In the genomic region with DNA sequence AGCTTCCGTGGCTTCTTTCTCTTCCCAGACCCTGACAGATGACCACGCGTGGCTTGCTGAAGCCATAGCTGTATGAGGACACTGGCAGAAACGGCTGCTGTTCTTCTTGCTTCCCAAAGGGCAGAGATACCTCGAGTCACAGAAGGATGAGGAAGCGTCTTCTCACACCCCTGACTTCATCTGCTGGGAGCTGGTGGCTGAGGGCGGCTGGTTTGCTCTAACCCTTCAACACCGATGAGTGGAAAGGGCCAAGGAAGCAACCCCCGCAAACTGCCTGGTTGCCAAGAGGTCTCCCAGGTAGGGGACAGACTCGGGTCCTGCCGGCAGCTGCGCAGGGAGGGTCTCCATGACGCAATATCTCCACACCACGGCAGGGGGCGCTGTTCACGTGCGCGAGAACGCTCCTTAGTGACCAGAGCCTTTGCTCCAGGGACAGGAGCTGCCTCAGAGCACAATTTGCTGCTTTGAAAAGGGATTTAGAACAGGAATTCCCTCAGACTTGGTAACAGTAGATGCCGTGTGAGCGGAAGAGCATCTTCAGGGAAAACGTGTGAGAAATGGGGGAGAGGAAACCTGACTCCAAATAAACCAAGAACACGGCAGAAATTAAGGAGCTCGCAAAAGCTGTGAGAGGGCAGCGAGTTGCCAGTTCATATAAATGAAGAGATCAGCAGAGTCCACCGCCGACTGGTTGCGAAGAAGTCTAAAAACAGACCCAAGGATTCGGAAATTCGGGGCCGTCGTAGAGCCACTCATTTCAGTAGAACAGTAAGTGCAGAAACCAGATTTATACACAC, we compare ENCODE assay signal across 1 cellular context.
TF ChIP-seq lines count a peak whose summit lies in the region.

No MANE protein-coding gene starts in this region.

TF ChIP-seq in HepG2, 621 proteins besides CTCF, POLR2A, EP300 and RAD21 (continued from another document and continues in another):
- TF ChIP-seq CEBPB (IDR thresholded peaks at IDR 0.05; ENCODE audit: borderline replicate concordance, low read depth, low read length) (peak; percentile 98), FOXC1 (CRISPR knock-in tag; IDR thresholded peaks at IDR 0.05; ENCODE audit: borderline replicate concordance) (0 out of 2 replicates have a peak, but pooled peaks have one; percentile 50), ZNF124 (CRISPR knock-in tag; IDR thresholded peaks at IDR 0.05) (peak; percentile 78; the same call in 1 of the 2 replicates), ZNF788 (CRISPR knock-in tag; IDR thresholded peaks at IDR 0.05; ENCODE audit: borderline replicate concordance) (peak; percentile 18; the same call in 1 of the 2 replicates), ZNF782 (CRISPR knock-in tag; IDR thresholded peaks at IDR 0.05; ENCODE audit: borderline replicate concordance) (peak; percentile 53; the same call in 1 of the 2 replicates), SYNCRIP (IDR thresholded peaks at IDR 0.05; ENCODE audit: insufficient read depth, low read depth, low read length) (no peak), KDM3A (CRISPR knock-in tag; IDR thresholded peaks at IDR 0.05; ENCODE audit: low read depth) (0 out of 2 replicates have a peak, but pooled peaks have one; percentile 61), HNF4G (IDR thresholded peaks at IDR 0.05; ENCODE audit: borderline replicate concordance, low read depth, low read length) (no peak), HNF4G (CRISPR knock-in tag; IDR thresholded peaks at IDR 0.05; ENCODE audit: borderline replicate concordance, low read depth) (no peak), ZNF205 (CRISPR knock-in tag; IDR thresholded peaks at IDR 0.05) (0 out of 2 replicates have a peak, but pooled peaks have one; percentile 40), DNMT3B (CRISPR knock-in tag; conservative IDR thresholded peaks at IDR 0.05) (0 out of 2 replicates have a peak, but pooled peaks have one; percentile 38), KAT8 (CRISPR knock-in tag; IDR thresholded peaks at IDR 0.05) (peak; percentile 22; the same call in 1 of the 2 replicates), BORCS8-MEF2B (CRISPR knock-in tag; IDR thresholded peaks at IDR 0.05) (0 out of 2 replicates have a peak, but pooled peaks have one; percentile 51), ZNF768 (CRISPR knock-in tag; IDR thresholded peaks at IDR 0.05) (peak; percentile 70; the same call in 1 of the 2 replicates), PCBP1 (IDR thresholded peaks at IDR 0.05; ENCODE audit: borderline replicate concordance, low read depth, low read length) (no peak), JUND (CRISPR knock-in tag; IDR thresholded peaks at IDR 0.05) (0 out of 2 replicates have a peak, but pooled peaks have one; percentile 46), SP1 (IDR thresholded peaks at IDR 0.05) (no peak), SP1 (CRISPR knock-in tag; IDR thresholded peaks at IDR 0.05) (peak; percentile 45; the same call in 1 of the 2 replicates), ZNF891 (CRISPR knock-in tag; IDR thresholded peaks at IDR 0.05) (peak; percentile 76; the same call in 1 of the 2 replicates), ZNF766 (CRISPR knock-in tag; IDR thresholded peaks at IDR 0.05; ENCODE audit: borderline replicate concordance) (no peak), SSRP1 (CRISPR knock-in tag; IDR thresholded peaks at IDR 0.05) (peak; percentile 91), NR2F6 (IDR thresholded peaks at IDR 0.05) (no peak), NR2F6 (CRISPR knock-in tag; IDR thresholded peaks at IDR 0.05) (peak; percentile 20; the same call in 1 of the 2 replicates)
- TF ChIP-seq, protein P1, sequence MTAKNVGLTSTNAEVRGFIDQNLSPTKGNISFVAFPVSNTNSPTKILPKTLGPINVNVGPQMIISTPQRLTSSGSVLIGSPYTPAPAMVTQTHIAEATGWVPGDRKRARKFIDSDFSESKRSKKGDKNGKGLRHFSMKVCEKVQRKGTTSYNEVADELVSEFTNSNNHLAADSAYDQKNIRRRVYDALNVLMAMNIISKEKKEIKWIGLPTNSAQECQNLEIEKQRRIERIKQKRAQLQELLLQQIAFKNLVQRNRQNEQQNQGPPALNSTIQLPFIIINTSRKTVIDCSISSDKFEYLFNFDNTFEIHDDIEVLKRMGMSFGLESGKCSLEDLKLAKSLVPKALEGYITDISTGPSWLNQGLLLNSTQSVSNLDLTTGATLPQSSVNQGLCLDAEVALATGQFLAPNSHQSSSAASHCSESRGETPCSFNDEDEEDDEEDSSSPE (CRISPR knock-in tag; IDR thresholded peaks at IDR 0.05): no peak; the same call in 1 of the 2 replicates
- TF ChIP-seq, protein P2, sequence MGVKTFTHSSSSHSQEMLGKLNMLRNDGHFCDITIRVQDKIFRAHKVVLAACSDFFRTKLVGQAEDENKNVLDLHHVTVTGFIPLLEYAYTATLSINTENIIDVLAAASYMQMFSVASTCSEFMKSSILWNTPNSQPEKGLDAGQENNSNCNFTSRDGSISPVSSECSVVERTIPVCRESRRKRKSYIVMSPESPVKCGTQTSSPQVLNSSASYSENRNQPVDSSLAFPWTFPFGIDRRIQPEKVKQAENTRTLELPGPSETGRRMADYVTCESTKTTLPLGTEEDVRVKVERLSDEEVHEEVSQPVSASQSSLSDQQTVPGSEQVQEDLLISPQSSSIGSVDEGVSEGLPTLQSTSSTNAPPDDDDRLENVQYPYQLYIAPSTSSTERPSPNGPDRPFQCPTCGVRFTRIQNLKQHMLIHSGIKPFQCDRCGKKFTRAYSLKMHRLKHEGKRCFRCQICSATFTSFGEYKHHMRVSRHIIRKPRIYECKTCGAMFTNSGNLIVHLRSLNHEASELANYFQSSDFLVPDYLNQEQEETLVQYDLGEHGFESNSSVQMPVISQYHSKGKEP (CRISPR knock-in tag; IDR thresholded peaks at IDR 0.05): no peak
- TF ChIP-seq, protein P3, sequence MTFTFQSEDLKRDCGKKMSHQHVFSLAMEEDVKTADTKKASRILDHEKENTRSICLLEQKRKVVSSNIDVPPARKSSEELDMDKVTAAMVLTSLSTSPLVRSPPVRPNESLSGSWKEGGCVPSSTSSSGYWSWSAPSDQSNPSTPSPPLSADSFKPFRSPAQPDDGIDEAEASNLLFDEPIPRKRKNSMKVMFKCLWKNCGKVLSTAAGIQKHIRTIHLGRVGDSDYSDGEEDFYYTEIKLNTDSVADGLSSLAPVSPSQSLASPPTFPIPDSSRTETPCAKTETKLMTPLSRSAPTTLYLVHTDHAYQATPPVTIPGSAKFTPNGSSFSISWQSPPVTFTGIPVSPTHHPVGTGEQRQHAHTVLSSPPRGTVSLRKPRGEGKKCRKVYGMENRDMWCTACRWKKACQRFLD (CRISPR knock-in tag; IDR thresholded peaks at IDR 0.05; ENCODE audit: borderline replicate concordance): peak; percentile 60; the same call in 1 of the 2 replicates
- TF ChIP-seq, protein P4, sequence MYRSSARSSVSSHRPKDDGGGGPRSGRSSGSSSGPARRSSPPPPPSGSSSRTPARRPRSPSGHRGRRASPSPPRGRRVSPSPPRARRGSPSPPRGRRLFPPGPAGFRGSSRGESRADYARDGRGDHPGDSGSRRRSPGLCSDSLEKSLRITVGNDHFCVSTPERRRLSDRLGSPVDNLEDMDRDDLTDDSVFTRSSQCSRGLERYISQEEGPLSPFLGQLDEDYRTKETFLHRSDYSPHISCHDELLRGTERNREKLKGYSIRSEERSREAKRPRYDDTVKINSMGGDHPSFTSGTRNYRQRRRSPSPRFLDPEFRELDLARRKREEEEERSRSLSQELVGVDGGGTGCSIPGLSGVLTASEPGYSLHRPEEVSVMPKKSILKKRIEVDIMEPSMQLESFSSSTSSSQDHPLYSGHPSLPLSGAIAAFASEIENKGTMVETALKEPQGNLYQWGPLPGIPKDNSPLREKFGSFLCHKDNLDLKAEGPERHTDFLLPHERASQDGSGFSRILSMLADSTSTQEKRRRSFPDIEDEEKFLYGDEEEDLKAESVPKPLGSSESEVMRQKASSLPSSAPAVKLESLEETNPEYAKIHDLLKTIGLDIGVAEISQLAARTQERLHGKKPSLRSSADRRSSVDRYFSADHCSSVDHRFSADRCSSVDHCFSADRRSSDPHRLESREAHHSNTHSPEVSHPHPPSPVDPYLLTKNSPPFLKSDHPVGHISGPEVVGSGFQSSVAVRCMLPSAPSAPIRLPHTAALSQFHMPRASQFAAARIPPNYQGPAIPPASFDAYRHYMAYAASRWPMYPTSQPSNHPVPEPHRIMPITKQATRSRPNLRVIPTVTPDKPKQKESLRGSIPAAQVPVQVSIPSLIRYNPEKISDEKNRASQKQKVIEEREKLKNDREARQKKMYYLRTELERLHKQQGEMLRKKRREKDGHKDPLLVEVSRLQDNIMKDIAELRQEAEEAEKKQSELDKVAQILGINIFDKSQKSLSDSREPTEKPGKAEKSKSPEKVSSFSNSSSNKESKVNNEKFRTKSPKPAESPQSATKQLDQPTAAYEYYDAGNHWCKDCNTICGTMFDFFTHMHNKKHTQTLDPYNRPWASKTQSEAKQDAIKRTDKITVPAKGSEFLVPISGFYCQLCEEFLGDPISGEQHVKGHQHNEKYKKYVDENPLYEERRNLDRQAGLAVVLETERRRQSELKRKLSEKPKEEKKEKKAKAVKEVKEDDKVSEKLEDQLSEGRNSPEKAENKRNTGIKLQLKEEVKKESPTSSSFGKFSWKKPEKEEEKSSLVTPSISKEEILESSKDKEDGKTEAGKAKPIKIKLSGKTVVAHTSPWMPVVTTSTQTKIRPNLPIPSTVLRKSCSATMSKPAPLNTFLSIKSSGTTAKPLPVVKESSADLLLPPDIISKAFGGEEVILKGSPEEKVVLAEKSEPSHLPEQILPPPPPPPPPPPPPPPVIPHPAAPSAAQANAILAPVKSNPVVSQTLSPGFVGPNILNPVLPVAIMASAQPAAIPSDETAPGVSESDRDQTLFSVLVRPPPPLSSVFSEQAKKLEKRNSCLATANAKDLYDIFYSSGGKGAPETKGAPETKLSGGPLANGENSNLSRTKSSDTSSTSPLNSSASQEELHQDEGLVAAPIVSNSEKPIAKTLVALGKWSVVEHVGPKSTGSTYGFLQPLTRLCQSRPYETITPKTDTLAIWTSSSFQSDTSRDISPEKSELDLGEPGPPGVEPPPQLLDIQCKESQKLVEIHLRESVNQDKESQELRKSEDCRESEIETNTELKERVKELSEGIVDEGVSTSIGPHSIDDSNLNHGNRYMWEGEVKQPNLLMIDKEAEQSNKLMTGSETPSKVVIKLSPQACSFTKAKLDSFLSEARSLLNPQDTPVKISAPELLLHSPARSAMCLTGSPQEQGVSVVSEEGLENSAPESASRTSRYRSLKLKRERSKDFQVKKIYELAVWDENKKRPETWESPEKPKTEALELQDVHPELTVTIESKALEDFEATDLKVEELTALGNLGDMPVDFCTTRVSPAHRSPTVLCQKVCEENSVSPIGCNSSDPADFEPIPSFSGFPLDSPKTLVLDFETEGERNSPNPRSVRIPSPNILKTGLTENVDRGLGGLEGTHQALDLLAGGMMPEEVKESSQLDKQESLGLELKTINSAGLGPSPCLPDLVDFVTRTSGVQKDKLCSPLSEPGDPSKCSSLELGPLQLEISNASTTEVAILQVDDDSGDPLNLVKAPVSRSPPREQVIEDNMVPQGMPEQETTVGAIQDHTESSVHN (CRISPR knock-in tag; IDR thresholded peaks at IDR 0.05): peak; percentile 75; the same call in 1 of the 2 replicates
- TF ChIP-seq, protein P5, sequence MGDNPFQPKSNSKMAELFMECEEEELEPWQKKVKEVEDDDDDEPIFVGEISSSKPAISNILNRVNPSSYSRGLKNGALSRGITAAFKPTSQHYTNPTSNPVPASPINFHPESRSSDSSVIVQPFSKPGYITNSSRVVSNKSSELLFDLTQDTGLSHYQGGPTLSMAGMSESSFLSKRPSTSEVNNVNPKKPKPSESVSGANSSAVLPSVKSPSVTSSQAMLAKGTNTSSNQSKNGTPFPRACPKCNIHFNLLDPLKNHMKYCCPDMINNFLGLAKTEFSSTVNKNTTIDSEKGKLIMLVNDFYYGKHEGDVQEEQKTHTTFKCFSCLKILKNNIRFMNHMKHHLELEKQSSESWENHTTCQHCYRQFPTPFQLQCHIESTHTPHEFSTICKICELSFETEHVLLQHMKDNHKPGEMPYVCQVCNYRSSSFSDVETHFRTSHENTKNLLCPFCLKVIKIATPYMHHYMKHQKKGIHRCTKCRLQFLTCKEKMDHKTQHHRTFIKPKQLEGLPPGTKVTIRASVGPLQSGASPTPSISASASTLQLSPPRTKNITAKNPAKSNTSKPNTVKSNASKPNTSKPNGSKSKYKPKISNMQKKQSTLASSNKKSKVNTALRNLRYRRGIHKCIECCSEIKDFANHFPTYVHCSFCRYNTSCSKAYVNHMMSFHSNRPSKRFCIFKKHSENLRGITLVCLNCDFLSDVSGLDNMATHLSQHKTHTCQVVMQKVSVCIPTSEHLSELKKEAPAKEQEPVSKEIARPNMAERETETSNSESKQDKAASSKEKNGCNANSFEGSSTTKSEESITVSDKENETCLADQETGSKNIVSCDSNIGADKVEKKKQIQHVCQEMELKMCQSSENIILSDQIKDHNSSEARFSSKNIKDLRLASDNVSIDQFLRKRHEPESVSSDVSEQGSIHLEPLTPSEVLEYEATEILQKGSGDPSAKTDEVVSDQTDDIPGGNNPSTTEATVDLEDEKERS (CRISPR knock-in tag; IDR thresholded peaks at IDR 0.05): peak; percentile 13; the same call in 1 of the 2 replicates
- TF ChIP-seq, protein P6, sequence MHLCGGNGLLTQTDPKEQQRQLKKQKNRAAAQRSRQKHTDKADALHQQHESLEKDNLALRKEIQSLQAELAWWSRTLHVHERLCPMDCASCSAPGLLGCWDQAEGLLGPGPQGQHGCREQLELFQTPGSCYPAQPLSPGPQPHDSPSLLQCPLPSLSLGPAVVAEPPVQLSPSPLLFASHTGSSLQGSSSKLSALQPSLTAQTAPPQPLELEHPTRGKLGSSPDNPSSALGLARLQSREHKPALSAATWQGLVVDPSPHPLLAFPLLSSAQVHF (CRISPR knock-in tag; IDR thresholded peaks at IDR 0.05): peak; percentile 59; the same call in 1 of the 2 replicates
- TF ChIP-seq, protein P7, sequence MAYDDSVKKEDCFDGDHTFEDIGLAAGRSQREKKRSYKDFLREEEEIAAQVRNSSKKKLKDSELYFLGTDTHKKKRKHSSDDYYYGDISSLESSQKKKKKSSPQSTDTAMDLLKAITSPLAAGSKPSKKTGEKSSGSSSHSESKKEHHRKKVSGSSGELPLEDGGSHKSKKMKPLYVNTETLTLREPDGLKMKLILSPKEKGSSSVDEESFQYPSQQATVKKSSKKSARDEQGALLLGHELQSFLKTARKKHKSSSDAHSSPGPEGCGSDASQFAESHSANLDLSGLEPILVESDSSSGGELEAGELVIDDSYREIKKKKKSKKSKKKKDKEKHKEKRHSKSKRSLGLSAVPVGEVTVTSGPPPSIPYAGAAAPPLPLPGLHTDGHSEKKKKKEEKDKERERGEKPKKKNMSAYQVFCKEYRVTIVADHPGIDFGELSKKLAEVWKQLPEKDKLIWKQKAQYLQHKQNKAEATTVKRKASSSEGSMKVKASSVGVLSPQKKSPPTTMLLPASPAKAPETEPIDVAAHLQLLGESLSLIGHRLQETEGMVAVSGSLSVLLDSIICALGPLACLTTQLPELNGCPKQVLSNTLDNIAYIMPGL (CRISPR knock-in tag; IDR thresholded peaks at IDR 0.05; ENCODE audit: borderline replicate concordance in 1 of 2, low read depth in 1 of 2): peak; percentile 75 to 87
- TF ChIP-seq, protein P8, sequence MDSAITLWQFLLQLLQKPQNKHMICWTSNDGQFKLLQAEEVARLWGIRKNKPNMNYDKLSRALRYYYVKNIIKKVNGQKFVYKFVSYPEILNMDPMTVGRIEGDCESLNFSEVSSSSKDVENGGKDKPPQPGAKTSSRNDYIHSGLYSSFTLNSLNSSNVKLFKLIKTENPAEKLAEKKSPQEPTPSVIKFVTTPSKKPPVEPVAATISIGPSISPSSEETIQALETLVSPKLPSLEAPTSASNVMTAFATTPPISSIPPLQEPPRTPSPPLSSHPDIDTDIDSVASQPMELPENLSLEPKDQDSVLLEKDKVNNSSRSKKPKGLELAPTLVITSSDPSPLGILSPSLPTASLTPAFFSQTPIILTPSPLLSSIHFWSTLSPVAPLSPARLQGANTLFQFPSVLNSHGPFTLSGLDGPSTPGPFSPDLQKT (CRISPR knock-in tag; IDR thresholded peaks at IDR 0.05; ENCODE audit: borderline replicate concordance): no peak
